ENCODE assay signal across 21 cellular contexts in genomic region chr10:92855560-92855959, GRCh38. TPM values are rescaled to one million over a fixed set of nuclear protein-coding genes. Genes with fewer than 3 reads are reported as not detected.
DNase-seq lines count a peak whose midpoint lies in the region; ATAC-seq, FAIRE-seq and TF ChIP-seq lines count a peak whose summit lies in the region.
"Had no signal": no experiment of that assay in that cellular context is flagged by ENCODE, and none has a peak within 500 bp of the region (broad histone marks: within the 10 kb centered on the region; RNA-seq: fewer than 3 reads in every experiment).

No MANE protein-coding gene starts in this region.

- POLR2A ChIA-PET in HEK293 (lab: Yijun Ruan, JAX) (no interaction called here), K562 (lab: Yijun Ruan, JAX) (interaction anchor here (0.9 kb wide), 1 partner anchor 27 kb away, joined by 3 read pairs; no protein-coding TSS in a partner anchor)

- no peaks in the 10 kb centered on the region for H3K4me1 ChIP-seq in HEK293 (ENCODE audit: control insufficient read depth, insufficient read depth, low read length)
- H3K4me1 ChIP-seq in K562 (replicated peaks in 1 of 2; ENCODE audit: control insufficient read depth in 2 of 2, insufficient read depth in 2 of 2, low read length in 2 of 2): no peaks in the 10 kb centered on the region; a peak in 1 of 5 replicates
- no peaks in the 10 kb centered on the region for H3K4me1 ChIP-seq in mesenchymal stem cell (ENCODE audit: control insufficient read depth, insufficient read depth, low read depth, low read length)
- H3K4me1 ChIP-seq in SJCRH30: no peaks in the 10 kb centered on the region
- H3K4me1 ChIP-seq in gastroesophageal sphincter: no peaks in the 10 kb centered on the region
- H3K4me1 ChIP-seq: BLaER1, Caco-2 had no signal

- 100% methylated on average over 1 of the region's 3 CpGs for WGBS in K562 (ENCODE audit: insufficient coverage, low coverage, missing lambda C conversion rate)
- WGBS in mesenchymal stem cell: 95% methylated on average over 3 of the region's 3 CpGs
- WGBS in gastroesophageal sphincter (ENCODE audit: low coverage in 1 of 2), 2 donors: 95 to 100% methylated on average over 1 to 3 of the region's 3 CpGs

- no peak overlapping the region for H3K9ac ChIP-seq in K562 (ENCODE audit: insufficient read depth in 1 of 2, low read depth in 2 of 2, low read length in 2 of 2)
- no peak overlapping the region for H3K9ac ChIP-seq in mesenchymal stem cell (ENCODE audit: low read length)
- H3K9ac ChIP-seq: BLaER1 had no signal

- in situ Hi-C loops in K562 (cut with MboI): no loop called here

- TF ChIP-seq CTCF in HEK293 (tag by site-specific recombination; IDR thresholded peaks at IDR 0.05) (no peak), K562 (IDR thresholded peaks at IDR 0.05 in 2 of 3, conservative IDR thresholded peaks at IDR 0.05 in 1 of 3; ENCODE audit: insufficient read depth in 2 of 3, low read depth in 1 of 3, low read length in 3 of 3) (no peak), gastroesophageal sphincter (IDR thresholded peaks at IDR 0.05) (no peak)

- ATAC-seq in K562: no peak
- no peak for ATAC-seq in GM18873 (IDR thresholded peaks at IDR 0.05; ENCODE audit: low FRiP score, unreplicated experiment)
- ATAC-seq in gastroesophageal sphincter: no peak
- ATAC-seq: CD8-positive, alpha-beta T cell; GM12878; GM23338; HCT116 had no signal

- no peaks in the 10 kb centered on the region for H3K27me3 ChIP-seq in K562 (ENCODE audit: control insufficient read depth in 2 of 2, insufficient read depth in 2 of 2, low read length in 2 of 2)
- no peaks in the 10 kb centered on the region for H3K27me3 ChIP-seq in mesenchymal stem cell (ENCODE audit: control insufficient read depth in 1 of 2, insufficient read depth in 1 of 2, low read length in 2 of 2)
- H3K27me3 ChIP-seq in SJCRH30: no peaks in the 10 kb centered on the region
- H3K27me3 ChIP-seq in gastroesophageal sphincter: no peaks in the 10 kb centered on the region
- H3K27me3 ChIP-seq: BLaER1 had no signal

- H3K18ac ChIP-seq in mesenchymal stem cell (ENCODE audit: low read depth in 1 of 2, low read length in 2 of 2): no peak overlapping the region

- CTCF ChIA-PET in HEK293 (lab: Yijun Ruan, JAX): interaction anchor here (0.6 to 0.9 kb wide), 2 partner anchors 59 to 502 kb away, joined by 3 read pairs; no protein-coding TSS in a partner anchor
- CTCF ChIA-PET in K562 (lab: Yijun Ruan, JAX; ENCODE audit: low intra/inter-chr PET ratio): no interaction called here

- H3K4me2 ChIP-seq in K562 (ENCODE audit: insufficient read depth, low read length) (no peak overlapping the region), mesenchymal stem cell (ENCODE audit: low read length, poor library complexity, severe bottlenecking) (no peak overlapping the region)
- H3K4me2 ChIP-seq: BLaER1, GM23338 had no signal

- no peak overlapping the region for H2BK120ac ChIP-seq in mesenchymal stem cell (ENCODE audit: low read depth, low read length)

- H3K27ac ChIP-seq in HEK293 (ENCODE audit: extremely low read depth, low read depth, low read length) (no peak overlapping the region), K562 (ENCODE audit: extremely low read depth, low read depth, low read length) (no peak overlapping the region), mesenchymal stem cell (ENCODE audit: low read length, poor library complexity, severe bottlenecking) (no peak overlapping the region), SJCRH30 (no peak overlapping the region), gastroesophageal sphincter (no peak overlapping the region)
- H3K27ac ChIP-seq: BLaER1, C4-2B had no signal

- H3K79me2 ChIP-seq in K562 (ENCODE audit: control insufficient read depth, insufficient read depth, low read length): peaks cover 99% of the 10 kb centered on the region

- H2BK5ac ChIP-seq in mesenchymal stem cell (ENCODE audit: low read depth, low read length, poor library complexity, severe bottlenecking): peak overlapping the region; percentile 31

- no peak overlapping the region for H4K91ac ChIP-seq in mesenchymal stem cell (ENCODE audit: low read length)

- H3K4me3 ChIP-seq in HEK293 (ENCODE audit: low read depth, low read length): no peak overlapping the region
- no peak overlapping the region for H3K4me3 ChIP-seq in K562
- no peak overlapping the region for H3K4me3 ChIP-seq in mesenchymal stem cell (ENCODE audit: insufficient read depth in 1 of 2, low read depth in 1 of 2, low read length in 2 of 2)
- H3K4me3 ChIP-seq in SJCRH30: no peak overlapping the region
- H3K4me3 ChIP-seq in gastroesophageal sphincter: no peak overlapping the region
- H3K4me3 ChIP-seq: BLaER1, GM12878, GM23338 had no signal

- no peak overlapping the region for H2BK12ac ChIP-seq in mesenchymal stem cell (ENCODE audit: low read length in 2 of 2)

- no TSS peak for BruUV-seq in K562 (replicated peaks; lab: Mats Ljungman, UMichigan)

- H4K8ac ChIP-seq in mesenchymal stem cell (ENCODE audit: low read length): no peak overlapping the region

- no peak overlapping the region for H2AK5ac ChIP-seq in mesenchymal stem cell (ENCODE audit: low read length, severe bottlenecking)

- no peak overlapping the region for H3K23ac ChIP-seq in mesenchymal stem cell (ENCODE audit: low read length in 2 of 2)

- no peak for TF ChIP-seq RAD21 in K562 (CRISPR knock-in tag; conservative IDR thresholded peaks at IDR 0.05 in 1 of 2, IDR thresholded peaks at IDR 0.05 in 1 of 2)

- H3K9me1 ChIP-seq in K562 (ENCODE audit: control insufficient read depth, insufficient read depth, low read length): no peaks in the 10 kb centered on the region

- H3K9me3 ChIP-seq in HEK293 (ENCODE audit: control insufficient read depth, insufficient read depth, low read depth, low read length) (no peaks in the 10 kb centered on the region), K562 (replicated peaks; ENCODE audit: control insufficient read depth, insufficient read depth, low read depth, low read length) (peaks cover 13% of the 10 kb centered on the region), mesenchymal stem cell (ENCODE audit: control insufficient read depth, low read length) (peaks cover 40% of the 10 kb centered on the region), SJCRH30 (replicated peaks) (peaks cover 6% of the 10 kb centered on the region; the same call in 1 of the 2 replicates), gastroesophageal sphincter (peaks cover 0 to 30% (median 0%) of the 10 kb centered on the region in 3 donors)

- TF ChIP-seq POLR2A in K562 (conservative IDR thresholded peaks at IDR 0.05) (no peak), erythroblast (IDR thresholded peaks at IDR 0.05; ENCODE audit: low read length) (no peak), gastroesophageal sphincter (IDR thresholded peaks at IDR 0.05) (no peak)

- FAIRE-seq in K562 (lab: Jason Lieb, UNC) (no peak), frontal cortex (lab: Jason Lieb, UNC) (peak; percentile 77)
- FAIRE-seq: GM12878 had no signal

- no peak overlapping the region for H2BK15ac ChIP-seq in mesenchymal stem cell (ENCODE audit: low read depth, poor library complexity, severe bottlenecking)

- TF ChIP-seq EP300 in K562 (IDR thresholded peaks at IDR 0.05; ENCODE audit: low read length): no peak
- TF ChIP-seq EP300 in gastroesophageal sphincter (IDR thresholded peaks at IDR 0.05): no peak

- DNase-seq in K562 (ENCODE audit: extremely low read depth in 1 of 4, low spot score in 3 of 4) (no peak), frontal cortex (ENCODE audit: low spot score in 2 of 2) (no peak), mesenchymal stem cell (no peak), erythroblast (lab: John Stamatoyannopoulos, UW) (no peak), SJCRH30 (no peak)
- DNase-seq: Caco-2; CD4-positive, CD25-positive, alpha-beta regulatory T cell; CD8-positive, alpha-beta T cell; DMS153; DND-41; GDM1; H9; HFFc6 had no signal

- H2AFZ ChIP-seq in K562 (ENCODE audit: low read depth, low read length) (no peak overlapping the region), mesenchymal stem cell (ENCODE audit: low read depth, low read length) (no peak overlapping the region)
- H2AFZ ChIP-seq: GM23338 had no signal

- no peaks in the 10 kb centered on the region for H3K36me3 ChIP-seq in HEK293 (ENCODE audit: control insufficient read depth in 2 of 2, insufficient read depth in 1 of 2, low read length in 2 of 2)
- H3K36me3 ChIP-seq in K562 (ENCODE audit: control insufficient read depth, insufficient read depth, low read length): peaks cover 10% of the 10 kb centered on the region; the same call in 1 of the 3 replicates
- H3K36me3 ChIP-seq in mesenchymal stem cell (ENCODE audit: control insufficient read depth in 1 of 2, insufficient read depth in 2 of 2, low read depth in 1 of 2, low read length in 2 of 2): no peaks in the 10 kb centered on the region
- no peaks in the 10 kb centered on the region for H3K36me3 ChIP-seq in SJCRH30
- no peaks in the 10 kb centered on the region for H3K36me3 ChIP-seq in gastroesophageal sphincter

- H3K79me1 ChIP-seq in mesenchymal stem cell (replicated peaks; ENCODE audit: low read length, poor library complexity, severe bottlenecking): peaks cover 6% of the 10 kb centered on the region

- no peaks in the 10 kb centered on the region for H4K20me1 ChIP-seq in K562 (replicated peaks; ENCODE audit: control insufficient read depth, insufficient read depth, low read length)
- H4K20me1 ChIP-seq: BLaER1 had no signal

- H3K14ac ChIP-seq in mesenchymal stem cell (ENCODE audit: low read length in 2 of 2): no peak overlapping the region

- H3K4ac ChIP-seq in mesenchymal stem cell (ENCODE audit: low read depth in 1 of 2, low read length in 2 of 2): no peak overlapping the region

- intact Hi-C loops in K562 (cut with micrococcal nuclease): no loop called here

RNA-seq across cellular contexts. Expression of gene EXOC6, which starts 7.2 kb away (rescaled TPM):
- total RNA-seq in K562 (2011; cell fraction: chromatin; rRNA removed; ENCODE audit: low replicate concordance): 16.4 and 84.1 TPM in 2 replicates
- total RNA-seq in K562 (2011; cell fraction: nucleolus; rRNA removed): 24.0 and 28.2 TPM in 2 replicates
- total RNA-seq in K562 (2011; cell fraction: nucleoplasm; rRNA removed): 25.2 and 30.2 TPM in 2 replicates
- total RNA-seq in K562 (2014; rRNA removed) (21.3 and 45.1 TPM in 2 replicates), K562 (2014; rRNA removed; fragmentation: Illumina TruSeq; extraction: Trizol) (34.7 and 41.8 TPM in 2 replicates), K562 (2015; rRNA removed; fragmentation: Illumina TruSeq; extraction: Trizol) (30.1 and 34.7 TPM in 2 replicates), K562 (2021) (24.7 and 25.0 TPM in 2 replicates), frontal cortex (113 TPM), gastroesophageal sphincter (10 to 100 TPM; 14.4 to 22.4 (median 16.8) TPM)
- polyA plus RNA-seq in K562 (2011; rRNA removed) (24.9 and 42.5 TPM in 2 replicates), K562 (2014; fragmentation: Illumina TruSeq; extraction: Trizol) (40.4 and 42.8 TPM in 2 replicates), K562 (2014; fragmentation: Nextera tagmentation; extraction: Ambion mirVana) (10 to 100 TPM; 13.9 to 17.0 TPM), K562 (2014; rRNA removed) (14.2 and 17.3 TPM in 2 replicates)
- polyA plus RNA-seq in K562 (2011; cell fraction: cytosol; rRNA removed): 3.8 and 8.0 TPM in 2 replicates
- polyA plus RNA-seq in K562 (2011; cell fraction: nucleus; rRNA removed): 20.7 and 27.0 TPM in 2 replicates
- polyA plus RNA-seq in K562 (2012): 20.9 and 30.9 TPM in 2 replicates
- 21.3 and 30.5 TPM in 2 replicates for polyA minus RNA-seq in K562 (2011; rRNA and poly(A)+ RNA removed)
- 16.7 and 23.3 TPM in 2 replicates for polyA minus RNA-seq in K562 (2011; cell fraction: cytosol; rRNA and poly(A)+ RNA removed)
- polyA minus RNA-seq in K562 (2011; cell fraction: nucleus; rRNA and poly(A)+ RNA removed): 13.7 and 44.5 TPM in 2 replicates
- polyA plus RNA-seq in mesenchymal stem cell (2013, experiment 1 of 2): 6.3 TPM
- polyA plus RNA-seq in mesenchymal stem cell (2013, experiment 2 of 2): 6.8 TPM
- total RNA-seq in SJCRH30 (2014; rRNA removed; shearing (Covaris generic)): 5.9 and 8.0 TPM in 2 replicates
